1 cellular context compared by ENCODE assay signal in genomic region chr11:17763703-17764102, GRCh38.
TF ChIP-seq lines count a peak whose summit lies in the region.

No MANE protein-coding gene starts in this region.

TF ChIP-seq in HEK293, 187 proteins besides CTCF, POLR2A, EP300 and RAD21 (continued from another document):
- TF ChIP-seq ZNF518A (tag by site-specific recombination; conservative IDR thresholded peaks at IDR 0.05; ENCODE audit: low read depth) (no peak), ZNF548 (tag by site-specific recombination; IDR thresholded peaks at IDR 0.05) (no peak)
